In genomic region chr17:41547378-41547841, GRCh38 we compare ENCODE assay signal across 1 cellular context.
TF ChIP-seq lines count a peak whose summit lies in the region.

No MANE protein-coding gene starts in this region.

TF ChIP-seq in endothelial cell of umbilical vein, 7 proteins besides CTCF, POLR2A, EP300 and RAD21:
- no peak for TF ChIP-seq POLR2AphosphoS5 (IDR thresholded peaks at IDR 0.05; ENCODE audit: insufficient read depth, low read depth, low read length)
- TF ChIP-seq GATA2 (IDR thresholded peaks at IDR 0.05; ENCODE audit: insufficient read depth, insufficient read length, low read depth, low read length), result no peak
- no peak for TF ChIP-seq EZH2 (IDR thresholded peaks at IDR 0.05; ENCODE audit: borderline replicate concordance, low read depth, low read length, severe bottlenecking)
- no peak for TF ChIP-seq JUN (IDR thresholded peaks at IDR 0.05; ENCODE audit: borderline replicate concordance, insufficient read depth, insufficient read length, low read depth)
- TF ChIP-seq FOS (IDR thresholded peaks at IDR 0.05; ENCODE audit: borderline replicate concordance, insufficient read depth, low read length), result no peak
- no peak for TF ChIP-seq MYC (IDR thresholded peaks at IDR 0.05; ENCODE audit: low read depth, low read length)
- TF ChIP-seq MAX (IDR thresholded peaks at IDR 0.05; ENCODE audit: insufficient read depth, insufficient read length), result no peak
